In genomic region chr20:6142348-6142993, GRCh38 we compare ENCODE assay signal across 2 cellular contexts.
TF ChIP-seq lines count a peak whose summit lies in the region.

No MANE protein-coding gene starts in this region.

TF ChIP-seq in HEK293T, 16 proteins besides CTCF, POLR2A, EP300 and RAD21 (continued from another document):
- no peak for TF ChIP-seq LEF1 (IDR thresholded peaks at IDR 0.05; ENCODE audit: borderline replicate concordance)
- TF ChIP-seq TARDBP (IDR thresholded peaks at IDR 0.05), result no peak

TF ChIP-seq in HepG2, 621 proteins besides CTCF, POLR2A, EP300 and RAD21 (continued from another document):
- TF ChIP-seq ZBTB46 (CRISPR knock-in tag; IDR thresholded peaks at IDR 0.05; ENCODE audit: borderline replicate concordance), result no peak
- no peak for TF ChIP-seq AGO2 (optimal IDR thresholded peaks at IDR 0.05; ENCODE audit: low read depth, low read length)
- 0 out of 3 replicates have a peak, but pooled peaks have one; percentile 20 for TF ChIP-seq MXI1 (IDR thresholded peaks at IDR 0.05; ENCODE audit: borderline replicate concordance, low read depth, low read length)
- no peak for TF ChIP-seq HMGXB4 (CRISPR knock-in tag; IDR thresholded peaks at IDR 0.05; ENCODE audit: borderline replicate concordance in 1 of 2, low read depth in 1 of 2)
- TF ChIP-seq ARID3A (IDR thresholded peaks at IDR 0.05; ENCODE audit: low read depth, low read length), result 0 out of 2 replicates have a peak, but pooled peaks have one; percentile 31
- no peak for TF ChIP-seq ZNF17 (CRISPR knock-in tag; IDR thresholded peaks at IDR 0.05)
- TF ChIP-seq ZNF512B (CRISPR knock-in tag; IDR thresholded peaks at IDR 0.05; ENCODE audit: borderline replicate concordance), result no peak
- no peak for TF ChIP-seq TBL1XR1 (IDR thresholded peaks at IDR 0.05; ENCODE audit: borderline replicate concordance, low read length, partially characterized antibody)
- 0 out of 2 replicates have a peak, but pooled peaks have one; percentile 19 for TF ChIP-seq FUBP1 (CRISPR knock-in tag; IDR thresholded peaks at IDR 0.05; ENCODE audit: borderline replicate concordance)
- TF ChIP-seq RNF2 (conservative IDR thresholded peaks at IDR 0.05; ENCODE audit: low read depth), result no peak
- TF ChIP-seq U2AF2 (IDR thresholded peaks at IDR 0.05; ENCODE audit: low read depth, low read length), result no peak
- TF ChIP-seq BATF2 (CRISPR knock-in tag; IDR thresholded peaks at IDR 0.05), result no peak
- TF ChIP-seq NPAS2 (CRISPR knock-in tag; IDR thresholded peaks at IDR 0.05; ENCODE audit: borderline replicate concordance), result no peak
- TF ChIP-seq E2F1 (CRISPR knock-in tag; IDR thresholded peaks at IDR 0.05), result no peak
- no peak for TF ChIP-seq PAX8 (CRISPR knock-in tag; IDR thresholded peaks at IDR 0.05; ENCODE audit: borderline replicate concordance)
- TF ChIP-seq TFE3 (CRISPR knock-in tag; IDR thresholded peaks at IDR 0.05), result no peak
- TF ChIP-seq JUN (CRISPR knock-in tag; IDR thresholded peaks at IDR 0.05), result no peak
- peak; percentile 83 for TF ChIP-seq STAG1 (CRISPR knock-in tag; IDR thresholded peaks at IDR 0.05)
- TF ChIP-seq CENPBD1 (CRISPR knock-in tag; IDR thresholded peaks at IDR 0.05; ENCODE audit: borderline replicate concordance, low read depth), result no peak
- TF ChIP-seq ZBTB39 (CRISPR knock-in tag; IDR thresholded peaks at IDR 0.05), result no peak
- TF ChIP-seq TEAD3 (CRISPR knock-in tag; optimal IDR thresholded peaks at IDR 0.05; ENCODE audit: borderline replicate concordance), result peak; percentile 27
- no peak for TF ChIP-seq ZNF441 (CRISPR knock-in tag; IDR thresholded peaks at IDR 0.05; ENCODE audit: borderline replicate concordance)
- TF ChIP-seq SMC3 (IDR thresholded peaks at IDR 0.05; ENCODE audit: low read length), result peak; percentile 65
- no peak for TF ChIP-seq GTF3A (CRISPR knock-in tag; conservative IDR thresholded peaks at IDR 0.05)
- no peak for TF ChIP-seq MTERF4 (CRISPR knock-in tag; IDR thresholded peaks at IDR 0.05)
- TF ChIP-seq ZNF639 (CRISPR knock-in tag; conservative IDR thresholded peaks at IDR 0.05), result no peak
- TF ChIP-seq REPIN1 (CRISPR knock-in tag; IDR thresholded peaks at IDR 0.05; ENCODE audit: borderline replicate concordance, low read depth), result 0 out of 2 replicates have a peak, but pooled peaks have one; percentile 28
